ENCODE assay signal across 32 cellular contexts in genomic region chr15:91414124-91414523, GRCh38.
"Had no signal": no experiment of that assay in that cellular context is flagged by ENCODE, and none has a peak within 500 bp of the region (broad histone marks: within the 10 kb centered on the region; RNA-seq: fewer than 3 reads in every experiment).

No MANE protein-coding gene starts in this region.

- H3K27ac ChIP-seq: adrenal gland, ascending aorta, body of pancreas, brain microvascular endothelial cell, breast epithelium, cardiac muscle cell had no signal

- ATAC-seq: activated naive CD4-positive, alpha-beta T cell treated with anti-CD3 and anti-CD28 coated beads, Interleukin-2, amount 50 U/mL, for 72 hours; activated naive CD8-positive, alpha-beta T cell treated with anti-CD3 and anti-CD28 coated beads, Interleukin-2, amount 50 U/mL, for 24 hours; activated T-cell treated with anti-CD3 and anti-CD28 coated beads, Interleukin-2, amount 50 U/mL, for 4 hours; activated T-cell treated with anti-CD3 and anti-CD28 coated beads, Interleukin-2, amount 50 U/mL, for 72 hours; activated T-helper 17 cell treated with anti-CD3 and anti-CD28 coated beads, Interleukin-2, amount 50 U/mL, for 72 hours; body of pancreas had no signal

- DNase-seq: activated effector memory CD4-positive, alpha-beta T cell treated with anti-CD3 and anti-CD28 coated beads, Interleukin-2, amount 50 U/mL, for 16 hours; activated effector memory CD4-positive, alpha-beta T cell treated with Interleukin-2 at 50 U/mL for 16 hours; activated gamma-delta T cell; activated gamma-delta T cell treated with Interleukin-2 at 50 U/mL for 16 hours; activated naive CD4-positive, alpha-beta T cell; activated naive CD4-positive, alpha-beta T cell treated with anti-CD3 and anti-CD28 coated beads for 36 hours; activated naive CD4-positive, alpha-beta T cell treated with anti-CD3 and anti-CD28 coated beads, Interleukin-2, amount 10 ng/mL, durations not matched to agents 7 days and 5 days; activated naive CD4-positive, alpha-beta T cell treated with anti-CD3 and anti-CD28 coated beads, Interleukin-2, amount 50 U/mL, for 16 hours; activated naive CD4-positive, alpha-beta T cell treated with Interleukin-2 at 50 U/mL for 16 hours; activated naive CD8-positive, alpha-beta T cell treated with anti-CD3 and anti-CD28 coated beads for 36 hours; activated naive CD8-positive, alpha-beta T cell treated with anti-CD3 and anti-CD28 coated beads, Interleukin-2, amount 10 ng/mL, durations not matched to agents 7 days and 5 days; activated naive CD8-positive, alpha-beta T cell treated with anti-CD3 and anti-CD28 coated beads, Interleukin-2, amount 50 U/mL, for 24 hours; activated T-cell treated with anti-CD3 and anti-CD28 coated beads, Interleukin-2, amount 50 U/mL, for 4 hours; activated T-cell treated with anti-CD3 and anti-CD28 coated beads, Interleukin-2, amount 50 U/mL, for 48 hours; activated T-cell treated with anti-CD3 and anti-CD28 coated beads, Interleukin-2, amount 50 U/mL, for 72 hours; adrenal gland; amniotic stem cell; amygdala; anterior cingulate cortex; aorta; body of pancreas; brain microvascular endothelial cell; caudate nucleus; central memory CD4-positive, alpha-beta T cell; cerebellar nuclear complex had no signal

- H3K36me3 ChIP-seq: adrenal gland, ascending aorta, brain microvascular endothelial cell, breast epithelium, cardiac muscle cell had no signal

- FAIRE-seq: astrocyte, bronchial epithelial cell had no signal

- H3K9me3 ChIP-seq: adrenal gland, ascending aorta, body of pancreas, breast epithelium had no signal

- H3K27me3 ChIP-seq: adrenal gland, ascending aorta, body of pancreas, brain microvascular endothelial cell, breast epithelium, cardiac muscle cell had no signal

- H3K4me3 ChIP-seq: adrenal gland, ascending aorta, body of pancreas, breast epithelium, cardiac muscle cell had no signal

- H3K4me1 ChIP-seq: adrenal gland, ascending aorta, breast epithelium had no signal
